ENCODE assay signal across 16 cellular contexts in genomic region chr7:5278781-5279180, GRCh38. TPM values are rescaled to one million over a fixed set of nuclear protein-coding genes. Genes with fewer than 3 reads are reported as not detected.
DNase-seq lines count a peak whose midpoint lies in the region; ATAC-seq, FAIRE-seq and TF ChIP-seq lines count a peak whose summit lies in the region.
"Had no signal": no experiment of that assay in that cellular context is flagged by ENCODE, and none has a peak within 500 bp of the region (broad histone marks: within the 10 kb centered on the region; RNA-seq: fewer than 3 reads in every experiment).

No MANE protein-coding gene starts in this region.

- no TSS peak for BruUV-seq in endothelial cell of umbilical vein (replicated peaks; lab: Mats Ljungman, UMichigan)

- POLR2A ChIA-PET in endothelial cell of umbilical vein (lab: Charles Lee): interaction anchor here (0.7 kb wide), 2 partner anchors 64 to 231 kb away, joined by 3 read pairs; no protein-coding TSS in a partner anchor

- H3K36me3 ChIP-seq in endothelial cell of umbilical vein (ENCODE audit: control insufficient read depth in 2 of 2, extremely low read depth in 1 of 2, insufficient read depth in 2 of 2, low read length in 2 of 2): no peaks in the 10 kb centered on the region
- no peaks in the 10 kb centered on the region for H3K36me3 ChIP-seq in neural progenitor cell
- no peaks in the 10 kb centered on the region for H3K36me3 ChIP-seq in right atrium auricular region
- H3K36me3 ChIP-seq: BLaER1 treated with 17β-estradiol and CSF1 and Interleukin-3, amounts not matched to agents 10 nM and 100 nM had no signal

- TF ChIP-seq CTCF in astrocyte of the spinal cord (IDR thresholded peaks at IDR 0.05; ENCODE audit: low read depth, low read length) (no peak), endothelial cell of umbilical vein (IDR thresholded peaks at IDR 0.05; ENCODE audit: extremely low read depth in 1 of 2, insufficient read depth in 1 of 2, low read depth in 1 of 2, low read length in 2 of 2) (no peak), neural progenitor cell (IDR thresholded peaks at IDR 0.05) (no peak), right atrium auricular region (IDR thresholded peaks at IDR 0.05) (no peak)

- no peaks in the 10 kb centered on the region for H3K9me3 Mint-ChIP-seq in neural progenitor cell
- H3K9me3 Mint-ChIP-seq: CD4-positive, CD25-positive, alpha-beta regulatory T cell; GM23338 had no signal

- in situ Hi-C loops in astrocyte of the spinal cord (cut with HindIII; ENCODE audit: low sequenced_read_pairs): no loop called here

- CTCF ChIA-PET in endothelial cell of umbilical vein (lab: Charles Lee): interaction anchor here (2.7 kb wide), 1 partner anchor 39 kb away, joined by 8 read pairs; no protein-coding TSS in a partner anchor

- no peak overlapping the region for H3K4me3 Mint-ChIP-seq in neural progenitor cell
- H3K4me3 Mint-ChIP-seq: GM23338 had no signal

- H3K27ac ChIP-seq in endothelial cell of umbilical vein (ENCODE audit: insufficient read depth, low read depth, low read length) (no peak overlapping the region), neural progenitor cell (no peak overlapping the region), right atrium auricular region (no peak overlapping the region)
- H3K27ac ChIP-seq: BLaER1 treated with 17β-estradiol and CSF1 and Interleukin-3, amounts not matched to agents 10 nM and 100 nM had no signal

- H3K4me1 Mint-ChIP-seq in neural progenitor cell: peaks cover 4% of the 10 kb centered on the region
- H3K4me1 Mint-ChIP-seq: CD4-positive, CD25-positive, alpha-beta regulatory T cell had no signal

- H3K4me1 ChIP-seq in endothelial cell of umbilical vein (ENCODE audit: control insufficient read depth, extremely low read depth, insufficient read depth, low read length) (no peaks in the 10 kb centered on the region), neural progenitor cell (no peaks in the 10 kb centered on the region), right atrium auricular region (peaks cover 0 to 7% of the 10 kb centered on the region in 2 donors)

- TF ChIP-seq POLR2A in endothelial cell of umbilical vein (IDR thresholded peaks at IDR 0.05; ENCODE audit: low read depth, low read length): no peak

- no peak for ATAC-seq in HG03108 (IDR thresholded peaks at IDR 0.05; ENCODE audit: unreplicated experiment)
- ATAC-seq: GM12878, GM23338 had no signal

- DNase-seq in RPMI7951 (ENCODE audit: low read depth) (peak; percentile 31), astrocyte of the spinal cord (ENCODE audit: low read depth, low spot score) (peak; percentile 37), endothelial cell of umbilical vein (ENCODE audit: low read depth, low spot score) (peak; percentile 22), neural progenitor cell (ENCODE audit: low spot score) (no peak), NCI-H146 treated with DMSO at 0.1 percent for 48 hours (lab: John Stamatoyannopoulos, UW; ENCODE audit: unreplicated experiment) (no peak), NCI-H524 treated with DMSO at 0.1 percent for 48 hours (lab: John Stamatoyannopoulos, UW) (no peak), right atrium auricular region (ENCODE audit: low spot score) (no peak)
- DNase-seq: ACHN; CD4-positive, CD25-positive, alpha-beta regulatory T cell; DMS79; H7 had no signal

- H4K20me1 ChIP-seq in endothelial cell of umbilical vein (replicated peaks; ENCODE audit: control insufficient read depth, extremely low read depth, insufficient read depth, low read length): no peaks in the 10 kb centered on the region
- H4K20me1 ChIP-seq in neural progenitor cell (ENCODE audit: low read depth): peaks cover 2% of the 10 kb centered on the region
- H4K20me1 ChIP-seq: BLaER1 treated with 17β-estradiol and CSF1 and Interleukin-3, amounts not matched to agents 10 nM and 100 nM had no signal

- H3K27me3 ChIP-seq in endothelial cell of umbilical vein (ENCODE audit: control insufficient read depth in 2 of 2, insufficient read depth in 2 of 2, low read length in 2 of 2) (no peaks in the 10 kb centered on the region), neural progenitor cell (peaks cover 19% of the 10 kb centered on the region), right atrium auricular region (no peaks in the 10 kb centered on the region)

- dilution Hi-C loops in endothelial cell of umbilical vein (cut with MboI; ENCODE audit: extremely low pct_ligation_motif_present, low sequenced_read_pairs): no loop called here

- intact Hi-C loops in endothelial cell of umbilical vein (cut with micrococcal nuclease): no loop called here

- H3K27me3 Mint-ChIP-seq in neural progenitor cell (ENCODE audit: insufficient read depth, low read depth): peaks cover 4% of the 10 kb centered on the region

- no peak overlapping the region for H3K4me2 ChIP-seq in endothelial cell of umbilical vein (ENCODE audit: insufficient read depth, low read length)
- H3K4me2 ChIP-seq in neural progenitor cell: no peak overlapping the region
- H3K4me2 ChIP-seq: BLaER1 treated with 17β-estradiol and CSF1 and Interleukin-3, amounts not matched to agents 10 nM and 100 nM; GM23338 had no signal

- H3F3A ChIP-seq in neural progenitor cell (ENCODE audit: low read depth): no peaks in the 10 kb centered on the region

- H3K4me3 ChIP-seq in astrocyte of the spinal cord (ENCODE audit: low read depth, low read length) (no peak overlapping the region), endothelial cell of umbilical vein (replicated peaks in 1 of 3; ENCODE audit: insufficient read depth in 1 of 3, low read depth in 1 of 3, low read length in 3 of 3) (no peak overlapping the region), neural progenitor cell (no peak overlapping the region), right atrium auricular region (no peak overlapping the region)
- H3K4me3 ChIP-seq: BLaER1 treated with 17β-estradiol and CSF1 and Interleukin-3, amounts not matched to agents 10 nM and 100 nM; GM12878; GM23338 had no signal

- H3K9me3 ChIP-seq in endothelial cell of umbilical vein (replicated peaks; ENCODE audit: control insufficient read depth, insufficient read depth, low read length) (no peaks in the 10 kb centered on the region), neural progenitor cell (ENCODE audit: low read depth) (no peaks in the 10 kb centered on the region), right atrium auricular region (no peaks in the 10 kb centered on the region)
- H3K9me3 ChIP-seq: BLaER1 treated with 17β-estradiol and CSF1 and Interleukin-3, amounts not matched to agents 10 nM and 100 nM had no signal

- no peak for FAIRE-seq in endothelial cell of umbilical vein (lab: Jason Lieb, UNC)
- FAIRE-seq: GM12878, GM18507 had no signal

- H3K27ac Mint-ChIP-seq in neural progenitor cell: peak overlapping the region; percentile 76
- H3K27ac Mint-ChIP-seq: CD4-positive, CD25-positive, alpha-beta regulatory T cell; GM23338 had no signal

- no peaks in the 10 kb centered on the region for H3K36me3 Mint-ChIP-seq in neural progenitor cell
- H3K36me3 Mint-ChIP-seq: CD4-positive, CD25-positive, alpha-beta regulatory T cell had no signal

- no peaks in the 10 kb centered on the region for H3K9me1 ChIP-seq in endothelial cell of umbilical vein (replicated peaks; ENCODE audit: control insufficient read depth, extremely low read depth, insufficient read depth, low read length)

- H3K79me2 ChIP-seq in endothelial cell of umbilical vein (ENCODE audit: control insufficient read depth, insufficient read depth, low read length): no peaks in the 10 kb centered on the region
- no peaks in the 10 kb centered on the region for H3K79me2 ChIP-seq in neural progenitor cell (ENCODE audit: low read depth)

- H2AFZ ChIP-seq in endothelial cell of umbilical vein (ENCODE audit: low read depth, low read length) (no peak overlapping the region), neural progenitor cell (replicated peaks) (no peak overlapping the region)
- H2AFZ ChIP-seq: GM23338 had no signal

- no peak overlapping the region for H3K9ac ChIP-seq in endothelial cell of umbilical vein (replicated peaks; ENCODE audit: extremely low read depth, insufficient read depth, low read length)
- no peak overlapping the region for H3K9ac ChIP-seq in neural progenitor cell
- H3K9ac ChIP-seq: BLaER1 treated with 17β-estradiol and CSF1 and Interleukin-3, amounts not matched to agents 10 nM and 100 nM had no signal

TF ChIP-seq in endothelial cell of umbilical vein, 7 proteins besides CTCF, POLR2A, EP300 and RAD21:
- TF ChIP-seq MAX (IDR thresholded peaks at IDR 0.05; ENCODE audit: insufficient read depth, insufficient read length) (no peak), FOS (IDR thresholded peaks at IDR 0.05; ENCODE audit: borderline replicate concordance, insufficient read depth, low read length) (no peak), JUN (IDR thresholded peaks at IDR 0.05; ENCODE audit: borderline replicate concordance, insufficient read depth, insufficient read length, low read depth) (no peak), MYC (IDR thresholded peaks at IDR 0.05; ENCODE audit: low read depth, low read length) (no peak), POLR2AphosphoS5 (IDR thresholded peaks at IDR 0.05; ENCODE audit: insufficient read depth, low read depth, low read length) (no peak), GATA2 (IDR thresholded peaks at IDR 0.05; ENCODE audit: insufficient read depth, insufficient read length, low read depth, low read length) (no peak), EZH2 (IDR thresholded peaks at IDR 0.05; ENCODE audit: borderline replicate concordance, low read depth, low read length, severe bottlenecking) (no peak)

RNA-seq across cellular contexts. Expression of gene SLC29A4, which starts 4.0 kb away (rescaled TPM):
- total RNA-seq in RPMI7951 (2014; rRNA removed; shearing (Covaris generic)): 0.78 and 1.4 TPM in 2 replicates
- total RNA-seq in endothelial cell of umbilical vein: 5.2 and 6.4 TPM in 2 replicates
- 7.7 and 10.8 TPM in 2 replicates for polyA plus RNA-seq in endothelial cell of umbilical vein
- polyA plus RNA-seq in endothelial cell of umbilical vein (2011; cell fraction: cytosol; rRNA removed): 2.6 and 4.5 TPM in 2 replicates
- polyA plus RNA-seq in endothelial cell of umbilical vein (2011; cell fraction: nucleus; rRNA removed): 5.8 and 8.2 TPM in 2 replicates
- polyA plus RNA-seq in endothelial cell of umbilical vein (2012): 2.5 and 5.8 TPM in 2 replicates
- polyA minus RNA-seq in endothelial cell of umbilical vein: 12.0 and 15.8 TPM in 2 replicates
- polyA minus RNA-seq in endothelial cell of umbilical vein (2011; cell fraction: cytosol; rRNA and poly(A)+ RNA removed): not detected
- polyA minus RNA-seq in endothelial cell of umbilical vein (2011; cell fraction: nucleus; rRNA and poly(A)+ RNA removed): 2.6 and 5.0 TPM in 2 replicates
- total RNA-seq in neural progenitor cell (ENCODE audit: low replicate concordance): 7.3 and 20.8 TPM in 2 replicates
- total RNA-seq in right atrium auricular region: 1 to 10 TPM; 3.7 to 4.3 TPM

Comparison
In these comparisons a context has a peak if more than half of its experiments do, and no peak if none do; other contexts are left out.
1. DNase-seq: peak in RPMI7951 (single experiment), astrocyte of the spinal cord (single experiment) and endothelial cell of umbilical vein (single experiment); none in neural progenitor cell (single experiment), NCI-H146 treated with DMSO at 0.1 percent for 48 hours (single experiment), NCI-H524 treated with DMSO at 0.1 percent for 48 hours (single experiment) and right atrium auricular region (single experiment).